1 cellular context compared by ENCODE assay signal in genomic region chr11:106399075-106399500, GRCh38.
TF ChIP-seq lines count a peak whose summit lies in the region.

No MANE protein-coding gene starts in this region.

TF ChIP-seq in A549, 52 proteins besides CTCF, POLR2A, EP300 and RAD21:
- peak; percentile 90 for TF ChIP-seq JUNB (IDR thresholded peaks at IDR 0.05)
- TF ChIP-seq NPAS2 (CRISPR knock-in tag; IDR thresholded peaks at IDR 0.05; ENCODE audit: borderline replicate concordance): no peak
- TF ChIP-seq FOSL2 (IDR thresholded peaks at IDR 0.05): peak; percentile 84
- peak; percentile 90 for TF ChIP-seq FOSL2 (CRISPR knock-in tag; IDR thresholded peaks at IDR 0.05)
- TF ChIP-seq KDM1A (IDR thresholded peaks at IDR 0.05; ENCODE audit: low read depth): no peak
- TF ChIP-seq GATA3 (IDR thresholded peaks at IDR 0.05; ENCODE audit: borderline replicate concordance): peak; percentile 82
- TF ChIP-seq ATOH8 (CRISPR knock-in tag; IDR thresholded peaks at IDR 0.05; ENCODE audit: low read depth): peak; percentile 62; the same call in 1 of the 2 replicates
- TF ChIP-seq BCL3 (IDR thresholded peaks at IDR 0.05): peak; percentile 64; the same call in 1 of the 3 replicates
- peak; percentile 47; the same call in 2 of the 3 replicates for TF ChIP-seq SMC3 (IDR thresholded peaks at IDR 0.05)
- peak; percentile 38 to 69; a peak in 3 of 4 replicates for TF ChIP-seq CEBPB (IDR thresholded peaks at IDR 0.05)
- peak; percentile 73 to 84; a peak in 4 of 5 replicates for TF ChIP-seq JUN (IDR thresholded peaks at IDR 0.05)
- no peak for TF ChIP-seq ZSCAN20 (CRISPR knock-in tag; IDR thresholded peaks at IDR 0.05)
